In the genomic region with DNA sequence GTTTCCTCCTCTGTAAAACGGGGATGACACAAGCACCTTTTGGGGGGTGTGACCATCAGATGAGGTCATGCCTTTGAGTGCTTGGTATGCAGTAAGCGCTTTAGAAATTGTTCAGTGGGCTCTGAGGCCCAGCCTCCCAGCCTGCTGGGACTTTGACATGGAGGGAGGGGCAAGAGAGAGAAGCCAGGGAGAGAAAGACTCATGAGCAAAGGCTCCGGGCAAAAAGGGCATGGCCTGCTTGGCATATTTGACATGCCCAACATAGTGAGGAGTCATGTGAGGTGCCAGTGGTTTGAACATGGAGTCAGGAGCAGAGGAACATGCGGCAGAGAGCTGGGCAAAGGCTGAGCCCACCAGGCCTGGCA, we compare ENCODE assay signal across 8 cellular contexts. TPM values are rescaled to one million over a fixed set of nuclear protein-coding genes. Genes with fewer than 3 reads are reported as not detected.
DNase-seq lines count a peak whose midpoint lies in the region; ATAC-seq, FAIRE-seq and TF ChIP-seq lines count a peak whose summit lies in the region.

No MANE protein-coding gene starts in this region.

- H3K4me3 ChIP-seq in HEK293 (ENCODE audit: low read depth, low read length): no peak overlapping the region
- no peak overlapping the region for H3K4me3 ChIP-seq in kidney (ENCODE audit: low read length in 2 of 2)

- peaks cover 4% of the 10 kb centered on the region; the same call in 1 of the 2 replicates for H3K4me1 ChIP-seq in HEK293 (ENCODE audit: control insufficient read depth, insufficient read depth, low read length)
- peaks cover 9 to 25% of the 10 kb centered on the region in 2 donors for H3K4me1 ChIP-seq in kidney (ENCODE audit: control insufficient read depth in 1 of 2, insufficient read depth in 1 of 2, low read depth in 1 of 2, low read length in 2 of 2)

- peaks cover 8% of the 10 kb centered on the region for H3K27me3 Mint-ChIP-seq in activated naive CD8-positive, alpha-beta T cell treated with anti-CD3 and anti-CD28 coated beads, Interleukin-2, amount 50 U/mL, for 24 hours
- peaks cover 15 to 16% of the 10 kb centered on the region in 2 donors for H3K27me3 Mint-ChIP-seq in stimulated activated naive B cell treated with anti-CD40 and anti-IgM and Interleukin-4, amounts not matched to agents 10 μg/mL and 1 μg/mL and 100 μg/mL, for 72 hours
- H3K27me3 Mint-ChIP-seq in natural killer cell treated with Interleukin-12 subunit alpha and Interleukin-12 subunit beta and Interleukin-15 and Interleukin-18, amount 100 ng/mL, for 72 hours: peaks cover 0 to 9% of the 10 kb centered on the region in 2 donors

- intact Hi-C loops in kidney (cut with DNase I): no loop called here

- H3K27ac Mint-ChIP-seq in activated naive CD8-positive, alpha-beta T cell treated with anti-CD3 and anti-CD28 coated beads, Interleukin-2, amount 50 U/mL, for 24 hours: no peak overlapping the region
- H3K27ac Mint-ChIP-seq in stimulated activated naive B cell treated with anti-CD40 and anti-IgM and Interleukin-4, amounts not matched to agents 10 μg/mL and 1 μg/mL and 100 μg/mL, for 72 hours: peak overlapping the region; percentile 9
- H3K27ac Mint-ChIP-seq in natural killer cell treated with Interleukin-12 subunit alpha and Interleukin-12 subunit beta and Interleukin-15 and Interleukin-18, amount 100 ng/mL, for 72 hours: peak overlapping the region in 1 of 2 donors; percentile 12

- H3K27ac ChIP-seq in HEK293 (ENCODE audit: extremely low read depth, low read depth, low read length) (no peak overlapping the region), kidney (ENCODE audit: low read depth in 2 of 2, low read length in 2 of 2) (peak overlapping the region; percentile 63 to 90)

- peak; percentile 18 for ATAC-seq in activated naive CD8-positive, alpha-beta T cell treated with anti-CD3 and anti-CD28 coated beads, Interleukin-2, amount 50 U/mL, for 24 hours
- ATAC-seq in stimulated activated naive B cell treated with anti-CD40 and anti-IgM and Interleukin-4, amounts not matched to agents 10 μg/mL and 1 μg/mL and 100 μg/mL, for 72 hours (replicated peaks): peak in 1 of 2 donors; percentile 22
- ATAC-seq in natural killer cell treated with Interleukin-12 subunit alpha and Interleukin-12 subunit beta and Interleukin-15 and Interleukin-18, amount 100 ng/mL, for 72 hours: no peak

- CTCF ChIA-PET in HEK293 (lab: Yijun Ruan, JAX): interaction anchor here (0.5 to 5.0 kb wide), 26 partner anchors 11 to 692 kb away, joined by 3 to 65 read pairs (median 4); no protein-coding TSS in a partner anchor

- no peak for TF ChIP-seq CTCF in HEK293 (tag by site-specific recombination; IDR thresholded peaks at IDR 0.05)
- no peak for TF ChIP-seq CTCF in kidney (IDR thresholded peaks at IDR 0.05; ENCODE audit: borderline replicate concordance, extremely low read depth, insufficient read depth)

- no peaks in the 10 kb centered on the region for H3K9me3 Mint-ChIP-seq in activated naive CD8-positive, alpha-beta T cell treated with anti-CD3 and anti-CD28 coated beads, Interleukin-2, amount 50 U/mL, for 24 hours
- H3K9me3 Mint-ChIP-seq in stimulated activated naive B cell treated with anti-CD40 and anti-IgM and Interleukin-4, amounts not matched to agents 10 μg/mL and 1 μg/mL and 100 μg/mL, for 72 hours: no peaks in the 10 kb centered on the region
- no peaks in the 10 kb centered on the region for H3K9me3 Mint-ChIP-seq in natural killer cell treated with Interleukin-12 subunit alpha and Interleukin-12 subunit beta and Interleukin-15 and Interleukin-18, amount 100 ng/mL, for 72 hours

- no peak overlapping the region for H3K4me3 Mint-ChIP-seq in activated naive CD8-positive, alpha-beta T cell treated with anti-CD3 and anti-CD28 coated beads, Interleukin-2, amount 50 U/mL, for 24 hours
- no peak overlapping the region for H3K4me3 Mint-ChIP-seq in stimulated activated naive B cell treated with anti-CD40 and anti-IgM and Interleukin-4, amounts not matched to agents 10 μg/mL and 1 μg/mL and 100 μg/mL, for 72 hours
- no peak overlapping the region for H3K4me3 Mint-ChIP-seq in natural killer cell treated with Interleukin-12 subunit alpha and Interleukin-12 subunit beta and Interleukin-15 and Interleukin-18, amount 100 ng/mL, for 72 hours

- no peak for DNase-seq in activated naive CD8-positive, alpha-beta T cell treated with anti-CD3 and anti-CD28 coated beads, Interleukin-2, amount 50 U/mL, for 24 hours
- DNase-seq in kidney: peak; percentile 73
- DNase-seq in stimulated activated naive B cell treated with anti-CD40 and anti-IgM and Interleukin-4, amounts not matched to agents 10 μg/mL and 1 μg/mL and 100 μg/mL, for 72 hours: no peak
- no peak for DNase-seq in GM19240 (ENCODE audit: insufficient read length, low spot score)
- no peak for DNase-seq in NCI-H2029 (lab: John Stamatoyannopoulos, UW)
- DNase-seq in GDM1 (lab: John Stamatoyannopoulos, UW): no peak
- DNase-seq in natural killer cell treated with Interleukin-12 subunit alpha and Interleukin-12 subunit beta and Interleukin-15 and Interleukin-18, amount 100 ng/mL, for 72 hours (ENCODE audit: low spot score): no peak

- H3K36me3 ChIP-seq in HEK293 (ENCODE audit: control insufficient read depth in 2 of 2, insufficient read depth in 1 of 2, low read length in 2 of 2) (no peaks in the 10 kb centered on the region), kidney (ENCODE audit: control insufficient read depth in 1 of 2, insufficient read depth in 2 of 2, low read length in 2 of 2) (no peaks in the 10 kb centered on the region)

- POLR2A ChIA-PET in HEK293 (lab: Yijun Ruan, JAX): no interaction called here

- H3K36me3 Mint-ChIP-seq in activated naive CD8-positive, alpha-beta T cell treated with anti-CD3 and anti-CD28 coated beads, Interleukin-2, amount 50 U/mL, for 24 hours (ENCODE audit: low read depth): no peaks in the 10 kb centered on the region
- no peaks in the 10 kb centered on the region for H3K36me3 Mint-ChIP-seq in stimulated activated naive B cell treated with anti-CD40 and anti-IgM and Interleukin-4, amounts not matched to agents 10 μg/mL and 1 μg/mL and 100 μg/mL, for 72 hours
- H3K36me3 Mint-ChIP-seq in natural killer cell treated with Interleukin-12 subunit alpha and Interleukin-12 subunit beta and Interleukin-15 and Interleukin-18, amount 100 ng/mL, for 72 hours: no peaks in the 10 kb centered on the region

- no peak for FAIRE-seq in kidney (lab: Jason Lieb, UNC)

- H3K9me3 ChIP-seq in HEK293 (ENCODE audit: control insufficient read depth, insufficient read depth, low read depth, low read length) (no peaks in the 10 kb centered on the region), kidney (ENCODE audit: control insufficient read depth in 1 of 2, low read length in 2 of 2) (no peaks in the 10 kb centered on the region)

- H3K9ac ChIP-seq in kidney (ENCODE audit: low read length in 2 of 2): peak overlapping the region; percentile 15 to 38

- H3K4me1 Mint-ChIP-seq in activated naive CD8-positive, alpha-beta T cell treated with anti-CD3 and anti-CD28 coated beads, Interleukin-2, amount 50 U/mL, for 24 hours: peaks cover 6% of the 10 kb centered on the region
- H3K4me1 Mint-ChIP-seq in stimulated activated naive B cell treated with anti-CD40 and anti-IgM and Interleukin-4, amounts not matched to agents 10 μg/mL and 1 μg/mL and 100 μg/mL, for 72 hours: peaks cover 0 to 5% of the 10 kb centered on the region in 2 donors
- peaks cover 8 to 9% of the 10 kb centered on the region in 2 donors for H3K4me1 Mint-ChIP-seq in natural killer cell treated with Interleukin-12 subunit alpha and Interleukin-12 subunit beta and Interleukin-15 and Interleukin-18, amount 100 ng/mL, for 72 hours (ENCODE audit: low read depth in 2 of 2)

TF ChIP-seq in HEK293, 187 proteins besides CTCF, POLR2A, EP300 and RAD21:
- TF ChIP-seq HOXA7 (CRISPR knock-in tag; IDR thresholded peaks at IDR 0.05; ENCODE audit: borderline replicate concordance) (no peak), KLF9 (tag by site-specific recombination; IDR thresholded peaks at IDR 0.05; ENCODE audit: low read depth) (peak; percentile 52; the same call in 1 of the 2 replicates), ZBTB21 (tag by site-specific recombination; IDR thresholded peaks at IDR 0.05) (0 out of 2 replicates have a peak, but pooled peaks have one; percentile 18)

RNA-seq across cellular contexts. Expression of gene TNS1, which starts 14.0 kb away (rescaled TPM):
- total RNA-seq in kidney: 471 TPM
- 44.8 TPM for polyA plus RNA-seq in kidney (ENCODE audit: insufficient read depth, low read depth, low replicate concordance)
- 1 to 10 TPM in 1 of 2 donors, under 1 TPM in 1; 0.29 to 2.1 TPM for total RNA-seq in natural killer cell treated with Interleukin-12 subunit alpha and Interleukin-12 subunit beta and Interleukin-15 and Interleukin-18, amount 100 ng/mL, for 72 hours

Comparison
In these comparisons a context has a peak if more than half of its experiments do, and no peak if none do; other contexts are left out.
1. RNA of gene TNS1, which starts 14.0 kb away (total RNA-seq): 471 TPM in kidney (single experiment); 0.29 to 2.1 TPM in natural killer cell treated with Interleukin-12 subunit alpha and Interleukin-12 subunit beta and Interleukin-15 and Interleukin-18, amount 100 ng/mL, for 72 hours; every median in the first group is over 100 times any median in the second.